Comparison of ENCODE assay signal across 8 cellular contexts in genomic region chr9:131762356-131762932, GRCh38. TPM values are rescaled to one million over a fixed set of nuclear protein-coding genes. Genes with fewer than 3 reads are reported as not detected.
DNase-seq lines count a peak whose midpoint lies in the region; ATAC-seq and TF ChIP-seq lines count a peak whose summit lies in the region.

No MANE protein-coding gene starts in this region.

- no peak overlapping the region for H3K4me2 ChIP-seq in Karpas-422 (ENCODE audit: low read depth, low read length, poor library complexity, severe bottlenecking)

- no peaks in the 10 kb centered on the region for H3K4me1 ChIP-seq in Karpas-422 (ENCODE audit: low read length)
- H3K4me1 ChIP-seq in SJSA1 (replicated peaks), result no peaks in the 10 kb centered on the region; the same call in 1 of the 2 replicates
- H3K4me1 ChIP-seq in ovary (ENCODE audit: insufficient read depth), result peaks cover 2% of the 10 kb centered on the region
- peaks cover 0 to 8% (median 3%) of the 10 kb centered on the region in 4 donors for H3K4me1 ChIP-seq in transverse colon

- H3K27ac ChIP-seq in Karpas-422 (ENCODE audit: low read length) (no peak overlapping the region), SJSA1 (no peak overlapping the region), ovary (no peak overlapping the region), transverse colon (no peak overlapping the region)

- no peak overlapping the region for H3K9ac ChIP-seq in Karpas-422 (ENCODE audit: low read length)

- no peak overlapping the region for H2AFZ ChIP-seq in Karpas-422 (ENCODE audit: low read length)

- H3K4me3 ChIP-seq in Karpas-422 (ENCODE audit: low read length), result no peak overlapping the region
- H3K4me3 ChIP-seq in SJSA1, result no peak overlapping the region
- no peak overlapping the region for H3K4me3 ChIP-seq in ovary
- no peak overlapping the region for H3K4me3 ChIP-seq in transverse colon

- no peak for TF ChIP-seq POLR2A in ovary (IDR thresholded peaks at IDR 0.05)
- no peak for TF ChIP-seq POLR2A in transverse colon (IDR thresholded peaks at IDR 0.05)

- H3K9me3 ChIP-seq in Karpas-422 (ENCODE audit: low read length) (no peaks in the 10 kb centered on the region), SJSA1 (replicated peaks) (no peaks in the 10 kb centered on the region), ovary (no peaks in the 10 kb centered on the region), transverse colon (no peaks in the 10 kb centered on the region)

- 0 out of 2 replicates have a peak, but pooled peaks cover 4% of the 10 kb centered on the region for H4K20me1 ChIP-seq in Karpas-422 (ENCODE audit: insufficient read depth, low read depth, low read length)

- intact Hi-C loops in ovary (cut with DNase I), result loop anchor here (2.0 to 10.0 kb wide), 4 partner anchors 472 to 506 kb away; no protein-coding TSS in a partner anchor
- intact Hi-C loops in transverse colon (cut with DNase I; ENCODE audit: low total_unique reads), result loop anchor here (5.0 kb wide), 2 partner anchors 480 to 505 kb away; no protein-coding TSS in a partner anchor

- TF ChIP-seq CTCF in ovary (IDR thresholded peaks at IDR 0.05) (peak; percentile 74 to 85 (median 81)), transverse colon (IDR thresholded peaks at IDR 0.05) (peak; percentile 89 to 97 (median 96))

- H3K36me3 ChIP-seq in Karpas-422 (ENCODE audit: insufficient read depth, low read length) (no peaks in the 10 kb centered on the region), SJSA1 (no peaks in the 10 kb centered on the region), ovary (no peaks in the 10 kb centered on the region), transverse colon (no peaks in the 10 kb centered on the region)

- H3K27me3 ChIP-seq in Karpas-422 (ENCODE audit: low read length), result no peaks in the 10 kb centered on the region
- peaks cover 31% of the 10 kb centered on the region for H3K27me3 ChIP-seq in SJSA1 (replicated peaks)
- no peaks in the 10 kb centered on the region for H3K27me3 ChIP-seq in ovary
- peaks cover 31% of the 10 kb centered on the region for H3K27me3 ChIP-seq in transverse colon

- H3K9me2 ChIP-seq in Karpas-422 (replicated peaks; ENCODE audit: insufficient read depth, low read length), result no peaks in the 10 kb centered on the region

- DNase-seq in ELF-1 (ENCODE audit: low read depth, low spot score) (peak; percentile 81), Karpas-422 (peak; percentile 85), SJSA1 (ENCODE audit: low read depth in 1 of 2, low spot score in 2 of 2) (peak; percentile 52 to 67), activated gamma-delta T cell (lab: John Stamatoyannopoulos, UW) (peak; percentile 59), germinal center (ENCODE audit: low spot score) (peak; percentile 87), ovary (peak; percentile 55 to 82 (median 78)), transverse colon (peak; percentile 78)

- in situ Hi-C loops in transverse colon (cut with MboI; ENCODE audit: low pct_ligation_motif_present in 1 of 4, low pct_unique_long_range_greater_than_20kb in 1 of 4, low sequenced_read_pairs in 3 of 4), result loop anchor here (5.0 to 10.0 kb wide), 3 partner anchors 490 to 500 kb away; no protein-coding TSS in a partner anchor

- TF ChIP-seq EP300 in ovary (IDR thresholded peaks at IDR 0.05), result no peak
- TF ChIP-seq EP300 in transverse colon (IDR thresholded peaks at IDR 0.05; ENCODE audit: low read depth), result no peak

- WGBS in ovary, 3 donors, result 5 to 8% (median 7%) methylated on average over 20 to 38 of the region's 38 CpGs
- WGBS in transverse colon (ENCODE audit: low coverage in 1 of 2), 2 donors, result 25% methylated on average over 17 of the region's 38 CpGs; no CpG with 5 or more reads in 1 of the 2 donors

- H3K79me2 ChIP-seq in Karpas-422 (ENCODE audit: low read length), result no peaks in the 10 kb centered on the region

- ATAC-seq in GM18907 (IDR thresholded peaks at IDR 0.05; ENCODE audit: unreplicated experiment), result no peak

RNA-seq across cellular contexts. Expression of gene RAPGEF1, which starts 22.6 kb away (rescaled TPM):
- 6.1 and 9.6 TPM in 2 replicates for total RNA-seq in Karpas-422 (2014; rRNA removed; shearing (Covaris generic); ENCODE audit: low replicate concordance)
- total RNA-seq in SJSA1 (2014; rRNA removed; shearing (Covaris generic)), result 23.6 and 24.7 TPM in 2 replicates
- total RNA-seq in ovary, result 10 to 100 TPM; 17.0 to 64.4 (median 37.2) TPM
- polyA plus RNA-seq in ovary, result 10 to 100 TPM; 23.6 to 33.8 TPM
- 10 to 100 TPM; 49.8 to 86.0 (median 55.1) TPM for total RNA-seq in transverse colon
